16 cellular contexts compared by ENCODE assay signal in the genomic region with DNA sequence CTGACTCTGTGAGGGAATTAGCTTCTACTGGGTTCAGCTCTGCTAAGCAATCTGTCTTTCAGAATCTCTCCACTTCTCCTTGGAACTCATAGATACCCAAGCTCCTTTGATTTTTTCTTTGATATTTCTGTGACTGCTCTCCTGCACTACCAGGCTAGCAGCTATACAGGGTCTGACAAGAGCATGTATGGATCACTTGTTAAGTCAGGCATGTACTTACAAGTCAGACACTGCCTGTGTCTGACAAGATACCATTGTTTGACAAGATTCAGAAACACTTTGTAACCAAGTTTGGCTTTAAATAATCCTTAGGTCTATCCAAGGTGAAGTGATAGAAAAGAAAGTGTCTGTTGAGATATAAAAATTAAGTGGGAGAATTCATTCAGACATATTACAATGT.
DNase-seq lines count a peak whose midpoint lies in the region; ATAC-seq, FAIRE-seq and TF ChIP-seq lines count a peak whose summit lies in the region.
"Had no signal": no experiment of that assay in that cellular context is flagged by ENCODE, and none has a peak within 500 bp of the region (broad histone marks: within the 10 kb centered on the region; RNA-seq: fewer than 3 reads in every experiment).

No MANE protein-coding gene starts in this region.

- FAIRE-seq in HTR-8/SVneo (lab: Jason Lieb, UNC) = peak; percentile 42
- FAIRE-seq: GM19239 had no signal

- no peak for TF ChIP-seq CTCF in RWPE2 (IDR thresholded peaks at IDR 0.05; ENCODE audit: poor library complexity, severe bottlenecking)
- no peak for TF ChIP-seq CTCF in foreskin keratinocyte (conservative IDR thresholded peaks at IDR 0.05)
- no peak for TF ChIP-seq CTCF in stomach (IDR thresholded peaks at IDR 0.05)

- H3K9me3 ChIP-seq in RWPE2 (ENCODE audit: severe bottlenecking) (no peaks in the 10 kb centered on the region), stomach (no peaks in the 10 kb centered on the region)
- H3K9me3 ChIP-seq: lower lobe of right lung, upper lobe of right lung had no signal

- TF ChIP-seq POLR2A in stomach (IDR thresholded peaks at IDR 0.05) = no peak

- no peak for TF ChIP-seq EP300 in stomach (IDR thresholded peaks at IDR 0.05)

- H3K4me3 ChIP-seq in RWPE2 (ENCODE audit: severe bottlenecking) (no peak overlapping the region), stomach (no peak overlapping the region)
- H3K4me3 ChIP-seq: lower lobe of right lung, upper lobe of right lung had no signal

- intact Hi-C loops in stomach (cut with DNase I; ENCODE audit: low total_unique reads) = no loop called here

- no peaks in the 10 kb centered on the region for H3K27me3 ChIP-seq in RWPE2 (ENCODE audit: insufficient read depth, poor library complexity, severe bottlenecking)
- H3K27me3 ChIP-seq in foreskin keratinocyte = no peaks in the 10 kb centered on the region
- H3K27me3 ChIP-seq in stomach = no peaks in the 10 kb centered on the region
- H3K27me3 ChIP-seq: upper lobe of right lung had no signal

- H3K27ac ChIP-seq in RWPE2 (ENCODE audit: poor library complexity, severe bottlenecking) (no peak overlapping the region), foreskin keratinocyte (peak overlapping the region; percentile 15), stomach (peak overlapping the region in 3 of 5 donors; percentile 20 to 52 (median 51))

- ATAC-seq in RWPE2 (ENCODE audit: low read depth) = peak; percentile 77
- ATAC-seq in foreskin keratinocyte = peak; percentile 83
- ATAC-seq in HG02938 (IDR thresholded peaks at IDR 0.05; ENCODE audit: unreplicated experiment) = no peak
- ATAC-seq: lower lobe of right lung, upper lobe of right lung had no signal

- H3K4me1 ChIP-seq in RWPE2 (ENCODE audit: insufficient read depth, poor library complexity, severe bottlenecking) (peaks cover 14% of the 10 kb centered on the region), foreskin keratinocyte (peaks cover 31% of the 10 kb centered on the region), stomach (peaks cover 0 to 35% (median 13%) of the 10 kb centered on the region in 4 donors)

- no peaks in the 10 kb centered on the region for H3K36me3 ChIP-seq in RWPE2 (ENCODE audit: low read depth)
- H3K36me3 ChIP-seq in stomach = no peaks in the 10 kb centered on the region
- H3K36me3 ChIP-seq: lower lobe of right lung, upper lobe of right lung had no signal

- DNase-seq in HTR-8/SVneo (ENCODE audit: insufficient read length, low spot score) (no peak), RWPE2 (ENCODE audit: low spot score) (no peak), foreskin keratinocyte (peak; percentile 52 to 76), stomach (no peak), DMS153 (lab: John Stamatoyannopoulos, UW) (no peak), glomerular visceral epithelial cell (ENCODE audit: extremely low spot score) (no peak)
- DNase-seq: activated CD4-positive, CD25-positive, alpha-beta regulatory T cell; activated T-cell treated with anti-CD3 and anti-CD28 coated beads for 4 hours; C1 segment of cervical spinal cord; dermis blood vessel endothelial cell; lower lobe of right lung; NCI-H446; stimulated activated CD4-positive, alpha-beta T cell treated with anti-CD3 and anti-CD28 coated beads, Interleukin-12 subunit alpha, Interleukin-12 subunit beta, amount 100 ng/mL, for 4 hours; upper lobe of right lung had no signal

Comparison
In these comparisons a context has a peak if more than half of its experiments do, and no peak if none do; other contexts are left out.
1. DNase-seq: peak in foreskin keratinocyte (2 of 2); none in HTR-8/SVneo (single experiment), RWPE2 (single experiment), stomach (single experiment), DMS153 (single experiment) and glomerular visceral epithelial cell (single experiment).